In the genomic region with DNA sequence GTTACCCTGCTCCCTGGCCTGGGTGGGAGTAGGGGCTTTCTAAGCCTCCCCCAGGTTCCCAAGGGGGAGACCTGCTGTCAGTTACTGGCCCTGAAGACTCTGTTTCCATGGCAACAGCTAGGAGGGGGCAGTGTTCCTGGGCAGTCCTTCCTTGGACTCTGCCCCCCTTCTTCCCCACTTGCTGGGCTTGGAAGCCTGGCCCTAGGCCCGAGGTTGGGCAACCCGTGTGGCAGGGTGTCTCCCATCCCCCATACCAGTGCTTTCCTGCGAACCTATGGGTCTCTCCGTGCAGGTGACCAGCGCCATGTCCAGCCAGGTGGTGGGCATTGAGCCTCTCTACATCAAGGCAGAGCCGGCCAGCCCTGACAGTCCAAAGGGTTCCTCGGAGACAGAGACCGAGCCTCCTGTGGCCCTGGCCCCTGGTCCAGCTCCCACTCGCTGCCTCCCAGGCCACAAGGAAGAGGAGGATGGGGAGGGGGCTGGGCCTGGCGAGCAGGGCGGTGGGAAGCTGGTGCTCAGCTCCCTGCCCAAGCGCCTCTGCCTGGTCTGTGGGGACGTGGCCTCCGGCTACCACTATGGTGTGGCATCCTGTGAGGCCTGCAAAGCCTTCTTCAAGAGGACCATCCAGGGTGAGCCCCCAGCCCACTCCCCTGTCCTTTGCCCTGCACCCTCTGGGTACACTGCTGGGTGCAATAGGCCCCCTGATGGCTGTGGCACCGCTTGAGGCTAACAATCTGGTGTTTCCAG, we compare ENCODE assay signal across 8 cellular contexts. TPM values are rescaled to one million over a fixed set of nuclear protein-coding genes. Genes with fewer than 3 reads are reported as not detected.
DNase-seq lines count a peak whose midpoint lies in the region; ATAC-seq and TF ChIP-seq lines count a peak whose summit lies in the region.

No MANE protein-coding gene starts in this region.

- H3K36me3 ChIP-seq in mucosa of stomach (ENCODE audit: control insufficient read depth, insufficient read depth, low read length): no peaks in the 10 kb centered on the region
- no peaks in the 10 kb centered on the region for H3K36me3 ChIP-seq in aorta (ENCODE audit: control insufficient read depth in 1 of 2, insufficient read depth in 2 of 2, low read length in 1 of 2)

- H3K9me3 ChIP-seq in mucosa of stomach (ENCODE audit: control insufficient read depth, low read length): no peaks in the 10 kb centered on the region
- no peaks in the 10 kb centered on the region for H3K9me3 ChIP-seq in aorta (ENCODE audit: control insufficient read depth, low read length)

- ATAC-seq in aorta (ENCODE audit: low FRiP score): no peak

- WGBS in aorta, 2 donors: 79 to 80% methylated on average over 14 to 15 of the region's 15 CpGs

- intact Hi-C loops in aorta (cut with DNase I): no loop called here

- no peak for TF ChIP-seq RAD21 in Ishikawa (IDR thresholded peaks at IDR 0.05; ENCODE audit: low read depth)

- peak; percentile 5 for DNase-seq in ACHN
- DNase-seq in coronary artery (ENCODE audit: low spot score): no peak
- no peak for DNase-seq in NCI-H446 treated with DMSO at 0.1 percent for 48 hours (lab: John Stamatoyannopoulos, UW)
- no peak for DNase-seq in aorta
- no peak for DNase-seq in NCI-H1436 treated with DMSO at 0.1 percent for 48 hours (lab: John Stamatoyannopoulos, UW)
- DNase-seq in DMS79 treated with DMSO at 0.1 percent for 48 hours (lab: John Stamatoyannopoulos, UW): no peak

- H3K27ac ChIP-seq in coronary artery: peak overlapping the region in 1 of 2 donors; percentile 97
- no peak overlapping the region for H3K27ac ChIP-seq in aorta (ENCODE audit: low read depth in 1 of 2, low read length in 2 of 2)

- no peak for TF ChIP-seq EP300 in Ishikawa (IDR thresholded peaks at IDR 0.05; ENCODE audit: borderline replicate concordance)

- in situ Hi-C loops in ACHN (cut with HindIII; ENCODE audit: low pct_ligation_motif_present, low pct_unique_long_range_greater_than_20kb, low sequenced_read_pairs): no loop called here

- H3K4me3 ChIP-seq in coronary artery: peak overlapping the region; percentile 99
- H3K4me3 ChIP-seq in mucosa of stomach (ENCODE audit: low read length): peak overlapping the region; percentile 87
- no peak overlapping the region for H3K4me3 ChIP-seq in aorta (ENCODE audit: low read length in 2 of 2)

- H3K4me1 ChIP-seq in mucosa of stomach (ENCODE audit: control insufficient read depth, insufficient read depth, low read length) (peaks cover 25% of the 10 kb centered on the region), aorta (ENCODE audit: control insufficient read depth in 1 of 2, insufficient read depth in 2 of 2, low read length in 2 of 2) (no peaks in the 10 kb centered on the region)

- no peak for TF ChIP-seq CTCF in coronary artery (IDR thresholded peaks at IDR 0.05)

- H3K27me3 ChIP-seq in mucosa of stomach (ENCODE audit: control insufficient read depth, insufficient read depth, low read length): no peaks in the 10 kb centered on the region
- H3K27me3 ChIP-seq in aorta (ENCODE audit: control insufficient read depth in 1 of 2, insufficient read depth in 2 of 2, low read length in 1 of 2): no peaks in the 10 kb centered on the region

- peak overlapping the region; percentile 70 for H3K9ac ChIP-seq in mucosa of stomach (ENCODE audit: low read length)

TF ChIP-seq in Ishikawa, 13 proteins besides CTCF, POLR2A, EP300 and RAD21:
- peak; percentile 56; the same call in 1 of the 2 replicates for TF ChIP-seq CEBPB (IDR thresholded peaks at IDR 0.05)
- TF ChIP-seq, protein P1, sequence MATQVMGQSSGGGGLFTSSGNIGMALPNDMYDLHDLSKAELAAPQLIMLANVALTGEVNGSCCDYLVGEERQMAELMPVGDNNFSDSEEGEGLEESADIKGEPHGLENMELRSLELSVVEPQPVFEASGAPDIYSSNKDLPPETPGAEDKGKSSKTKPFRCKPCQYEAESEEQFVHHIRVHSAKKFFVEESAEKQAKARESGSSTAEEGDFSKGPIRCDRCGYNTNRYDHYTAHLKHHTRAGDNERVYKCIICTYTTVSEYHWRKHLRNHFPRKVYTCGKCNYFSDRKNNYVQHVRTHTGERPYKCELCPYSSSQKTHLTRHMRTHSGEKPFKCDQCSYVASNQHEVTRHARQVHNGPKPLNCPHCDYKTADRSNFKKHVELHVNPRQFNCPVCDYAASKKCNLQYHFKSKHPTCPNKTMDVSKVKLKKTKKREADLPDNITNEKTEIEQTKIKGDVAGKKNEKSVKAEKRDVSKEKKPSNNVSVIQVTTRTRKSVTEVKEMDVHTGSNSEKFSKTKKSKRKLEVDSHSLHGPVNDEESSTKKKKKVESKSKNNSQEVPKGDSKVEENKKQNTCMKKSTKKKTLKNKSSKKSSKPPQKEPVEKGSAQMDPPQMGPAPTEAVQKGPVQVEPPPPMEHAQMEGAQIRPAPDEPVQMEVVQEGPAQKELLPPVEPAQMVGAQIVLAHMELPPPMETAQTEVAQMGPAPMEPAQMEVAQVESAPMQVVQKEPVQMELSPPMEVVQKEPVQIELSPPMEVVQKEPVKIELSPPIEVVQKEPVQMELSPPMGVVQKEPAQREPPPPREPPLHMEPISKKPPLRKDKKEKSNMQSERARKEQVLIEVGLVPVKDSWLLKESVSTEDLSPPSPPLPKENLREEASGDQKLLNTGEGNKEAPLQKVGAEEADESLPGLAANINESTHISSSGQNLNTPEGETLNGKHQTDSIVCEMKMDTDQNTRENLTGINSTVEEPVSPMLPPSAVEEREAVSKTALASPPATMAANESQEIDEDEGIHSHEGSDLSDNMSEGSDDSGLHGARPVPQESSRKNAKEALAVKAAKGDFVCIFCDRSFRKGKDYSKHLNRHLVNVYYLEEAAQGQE (IDR thresholded peaks at IDR 0.05; ENCODE audit: low read depth): no peak

RNA-seq across cellular contexts. Expression of a gene that starts 1.7 kb away (rescaled TPM):
- 10 to 100 TPM; 25.9 to 27.6 TPM for total RNA-seq in aorta
- 10 to 100 TPM; 32.3 to 54.7 TPM for polyA plus RNA-seq in aorta

RNA-seq across cellular contexts. Expression of a gene that starts 6.9 kb away (rescaled TPM):
- not detected for total RNA-seq in aorta
- not detected for polyA plus RNA-seq in aorta

RNA-seq across cellular contexts. Expression of a gene that starts 10.3 kb away (rescaled TPM):
- total RNA-seq in aorta: 100 to 1,000 TPM; 139 TPM
- polyA plus RNA-seq in aorta: 100 to 1,000 TPM; 207 to 270 TPM

RNA-seq across cellular contexts. Expression of a gene that starts 10.9 kb away (rescaled TPM):
- 10 to 100 TPM; 69.9 to 95.7 TPM for total RNA-seq in aorta
- 100 to 1,000 TPM; 188 to 316 TPM for polyA plus RNA-seq in aorta

RNA-seq across cellular contexts. Expression of a gene that starts 15.9 kb away (rescaled TPM):
- total RNA-seq in aorta: not detected
- polyA plus RNA-seq in aorta: not detected

Comparison
In these comparisons a context has a peak if more than half of its experiments do, and no peak if none do; other contexts are left out.
1. H3K4me3 ChIP-seq: peak in coronary artery (single experiment) and mucosa of stomach (single experiment); none in aorta (0 of 2).